Comparison of ENCODE assay signal across 25 cellular contexts in genomic region chrX:20980426-20980825, GRCh38.
A peak's percentile ranks its signal among the peaks of the same experiment; 100 is the strongest.
DNase-seq lines count a peak whose midpoint lies in the region; ATAC-seq, FAIRE-seq and TF ChIP-seq lines count a peak whose summit lies in the region.
"Had no signal": no experiment of that assay in that cellular context is flagged by ENCODE, and none has a peak within 500 bp of the region (broad histone marks: within the 10 kb centered on the region; RNA-seq: fewer than 3 reads in every experiment).

No MANE protein-coding gene starts in this region.

- RAD21 ChIA-PET in GM12878 (lab: Charles Lee; ENCODE audit: unreplicated experiment) = interaction anchor here (1.5 kb wide), 1 partner anchor 28 kb away, joined by 6 read pairs; no protein-coding TSS in a partner anchor

- FAIRE-seq in GM12878 (lab: Jason Lieb, UNC) = no peak
- FAIRE-seq: G401.6 had no signal

- no peaks in the 10 kb centered on the region for H3K9me3 ChIP-seq in GM12878 (replicated peaks; ENCODE audit: control insufficient read depth, insufficient read depth, low read length)

- intact Hi-C loops in GM12878 (cut with micrococcal nuclease; ENCODE audit: unreplicated experiment) = no loop called here

- TF ChIP-seq CTCF in GM12878 (IDR thresholded peaks at IDR 0.05 in 2 of 3, conservative IDR thresholded peaks at IDR 0.05 in 1 of 3; ENCODE audit: control insufficient read depth in 2 of 3, extremely low read depth in 1 of 3, insufficient read depth in 1 of 3, low read depth in 3 of 3, low read length in 3 of 3) = no peak

- H3K79me2 ChIP-seq in GM12878 (ENCODE audit: control insufficient read depth, insufficient read depth, low read length) = no peaks in the 10 kb centered on the region

- SMC1A ChIA-PET in GM12878 (lab: Charles Lee; ENCODE audit: uncharacterized antibody, unreplicated experiment) = interaction anchor here (0.9 to 1.5 kb wide), 3 partner anchors 9 to 37 kb away, joined by 3 to 6 read pairs (median 4); no protein-coding TSS in a partner anchor

- POLR2A ChIA-PET in GM12878 (lab: Charles Lee) = no interaction called here

- no peaks in the 10 kb centered on the region for H3K36me3 ChIP-seq in GM12878 (ENCODE audit: control insufficient read depth in 2 of 2, insufficient read depth in 2 of 2, low read length in 1 of 2)

- DNase-seq in NOMO-1 (lab: John Stamatoyannopoulos, UW; ENCODE audit: unreplicated experiment in 2 of 2) (peak; percentile 8 to 18), GM12878 (ENCODE audit: low read depth, low spot score) (no peak), caudate nucleus (lab: John Stamatoyannopoulos, UW) (no peak), cerebellar cortex (ENCODE audit: low spot score) (no peak)
- DNase-seq: ACHN; C1 segment of cervical spinal cord; CD8-positive, alpha-beta memory T cell; HCEC 1CT; Karpas-422; NCI-H1105; NCI-H146; NCI-H2029 treated with DMSO at 0.1 percent for 48 hours; NCI-H2171; NCI-H524 treated with DMSO at 0.1 percent for 48 hours; NCI-H82; SHP77 treated with DMSO at 0.1 percent for 48 hours; SW 1271; T-helper 17 cell had no signal

- ATAC-seq in HG03354 (IDR thresholded peaks at IDR 0.05; ENCODE audit: poor library complexity, severe bottlenecking, unreplicated experiment) (peak; percentile 55), GM12878 (peak; percentile 54), GM18519 (IDR thresholded peaks at IDR 0.05; ENCODE audit: low FRiP score, unreplicated experiment) (no peak), GM19463 (IDR thresholded peaks at IDR 0.05; ENCODE audit: unreplicated experiment) (no peak)
- ATAC-seq: GM23338, T-helper 17 cell had no signal

- H4K20me1 ChIP-seq in GM12878 (ENCODE audit: control insufficient read depth, insufficient read depth) = no peaks in the 10 kb centered on the region

- CTCF ChIA-PET in GM12878 (lab: Yijun Ruan, JAX) = interaction anchor here (0.9 kb wide), 1 partner anchor 9 kb away, joined by 3 read pairs; no protein-coding TSS in a partner anchor

- H3K27ac ChIP-seq in GM12878 (ENCODE audit: control insufficient read depth, insufficient read depth) (no peak overlapping the region), caudate nucleus (ENCODE audit: low read depth, low read length) (no peak overlapping the region)
- H3K27ac ChIP-seq: RWPE1, SK-N-MC had no signal

- in situ Hi-C loops in GM12878 (cut with MboI) = no loop called here

- H3K4me3 ChIP-seq in GM12878 = no peak overlapping the region
- H3K4me3 ChIP-seq: GM23338, SK-N-MC had no signal

- no peaks in the 10 kb centered on the region; a peak in 2 of 4 replicates for H3K27me3 ChIP-seq in GM12878 (replicated peaks in 1 of 2; ENCODE audit: control insufficient read depth in 2 of 2, insufficient read depth in 2 of 2, low read length in 1 of 2)

- no peak overlapping the region for H2AFZ ChIP-seq in GM12878 (ENCODE audit: control insufficient read depth, low read depth, low read length)
- H2AFZ ChIP-seq: GM23338 had no signal

- BruUV-seq in GM12878 (replicated peaks; lab: Mats Ljungman, UMichigan) = no TSS peak

- H3K4me2 ChIP-seq in GM12878 (ENCODE audit: control insufficient read depth, insufficient read depth) = no peak overlapping the region
- H3K4me2 ChIP-seq: GM23338 had no signal

- no peak overlapping the region for H3K9ac ChIP-seq in GM12878 (ENCODE audit: control insufficient read depth, insufficient read depth, low read length)

- no peak for TF ChIP-seq POLR2A in GM12878 (IDR thresholded peaks at IDR 0.05; ENCODE audit: low read depth, low read length)

- 0% methylated on average over 1 of the region's 1 CpG for WGBS in GM12878 (ENCODE audit: insufficient coverage, insufficient replicate concordance, low lambda C conversion rate, missing lambda C conversion rate)

- no peak for TF ChIP-seq EP300 in GM12878 (IDR thresholded peaks at IDR 0.05; ENCODE audit: borderline replicate concordance in 1 of 2, control insufficient read depth in 1 of 2, low read depth in 2 of 2, low read length in 2 of 2)

- H3K4me1 ChIP-seq in GM12878 (ENCODE audit: control insufficient read depth, insufficient read depth, low read length) = no peaks in the 10 kb centered on the region

- no peak for TF ChIP-seq RAD21 in GM12878 (IDR thresholded peaks at IDR 0.05; ENCODE audit: insufficient read depth, low read depth, low read length)

TF ChIP-seq in GM12878, 131 proteins besides CTCF, POLR2A, EP300 and RAD21:
- TF ChIP-seq SPI1 (IDR thresholded peaks at IDR 0.05; ENCODE audit: borderline replicate concordance, insufficient read depth, low read depth, low read length) = peak; percentile 19; the same call in 1 of the 2 replicates
- no peak for TF ChIP-seq SMARCA5 (IDR thresholded peaks at IDR 0.05)
- TF ChIP-seq NBN (IDR thresholded peaks at IDR 0.05) = no peak
- no peak for TF ChIP-seq E2F4 (IDR thresholded peaks at IDR 0.05; ENCODE audit: low read depth, low read length)
- no peak for TF ChIP-seq KDM1A (IDR thresholded peaks at IDR 0.05; ENCODE audit: borderline replicate concordance)
- peak; percentile 58 for TF ChIP-seq MEF2B (IDR thresholded peaks at IDR 0.05; ENCODE audit: partially characterized antibody, poor library complexity, severe bottlenecking)

Comparison
In these comparisons a context has a peak if more than half of its experiments do, and no peak if none do; other contexts are left out.
1. ATAC-seq: peak in HG03354 (single experiment) and GM12878 (single experiment); none in GM18519 (single experiment) and GM19463 (single experiment).
2. DNase-seq: peak in NOMO-1 (2 of 2); none in GM12878 (single experiment), caudate nucleus (0 of 61) and cerebellar cortex (single experiment).